In genomic region chr15:48940508-48940907, GRCh38 we compare ENCODE assay signal across 1 cellular context.
TF ChIP-seq lines count a peak whose summit lies in the region.

No MANE protein-coding gene starts in this region.

TF ChIP-seq in GM12878, 131 proteins besides CTCF, POLR2A, EP300 and RAD21 (continued from another document):
- TF ChIP-seq IKZF1 (conservative IDR thresholded peaks at IDR 0.05) = peak; percentile 85; the same call in 1 of the 2 replicates
- TF ChIP-seq MTA2 (IDR thresholded peaks at IDR 0.05; ENCODE audit: low read depth) = peak; percentile 96
- peak; percentile 71 for TF ChIP-seq NR2C1 (IDR thresholded peaks at IDR 0.05)
- TF ChIP-seq KLF5 (IDR thresholded peaks at IDR 0.05; ENCODE audit: partially characterized antibody) = peak; percentile 88
- peak; percentile 16 for TF ChIP-seq SP1 (IDR thresholded peaks at IDR 0.05; ENCODE audit: low read depth, low read length)
